In the genomic region with DNA sequence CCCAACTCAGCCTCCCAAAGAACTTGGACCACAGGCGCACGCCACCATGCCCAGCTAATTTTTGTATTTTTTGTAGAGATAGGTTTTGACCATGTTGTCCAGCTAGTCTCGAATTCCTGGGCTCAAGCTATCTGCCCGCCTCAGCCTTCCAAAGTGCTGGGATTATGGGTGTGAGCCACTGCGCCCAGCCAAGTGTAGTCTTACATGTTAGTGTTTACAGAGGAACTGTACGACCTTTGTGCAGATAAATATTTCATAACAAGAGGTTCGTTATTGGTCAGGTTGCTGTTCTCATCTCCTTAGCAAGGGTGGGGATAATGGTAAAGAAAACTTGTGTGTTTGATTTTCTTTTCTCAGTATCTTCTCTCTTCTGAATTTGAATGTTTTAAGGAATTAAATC, we compare ENCODE assay signal across 23 cellular contexts.
"Had no signal": no experiment of that assay in that cellular context is flagged by ENCODE, and none has a peak within 500 bp of the region (broad histone marks: within the 10 kb centered on the region; RNA-seq: fewer than 3 reads in every experiment).

No MANE protein-coding gene starts in this region.

- H3K27ac ChIP-seq: hepatocyte, left lung, lower lobe of right lung, right atrium auricular region, right lobe of liver, suprapubic skin, thoracic aorta, tibial artery, uterus had no signal

- H3K27ac Mint-ChIP-seq: natural killer cell; stimulated activated naive B cell treated with anti-CD40 and anti-IgM and Interleukin-4, amounts not matched to agents 10 μg/mL and 1 μg/mL and 100 μg/mL, for 72 hours; stimulated activated naive CD8-positive, alpha-beta T cell treated with anti-CD3 and anti-CD28 coated beads, Interleukin-15, Interleukin-2, amounts not matched to agents 100 ng/mL and 50 ng/mL, for 24 hours; type B pancreatic cell had no signal

- H3K9me3 ChIP-seq: left lung, lower lobe of right lung, ovary, right atrium auricular region, right lobe of liver, suprapubic skin, thoracic aorta, tibial artery, uterus had no signal

- H3K9me3 Mint-ChIP-seq: naive B cell; natural killer cell; stimulated activated naive B cell treated with anti-CD40 and anti-IgM and Interleukin-4, amounts not matched to agents 10 μg/mL and 1 μg/mL and 100 μg/mL, for 72 hours; stimulated activated naive CD8-positive, alpha-beta T cell treated with anti-CD3 and anti-CD28 coated beads, Interleukin-15, Interleukin-2, amounts not matched to agents 100 ng/mL and 50 ng/mL, for 24 hours; type B pancreatic cell had no signal

- H3K4me1 ChIP-seq: lower lobe of right lung, right lobe of liver had no signal

- H3K4me3 Mint-ChIP-seq: naive B cell; natural killer cell; stimulated activated naive B cell treated with anti-CD40 and anti-IgM and Interleukin-4, amounts not matched to agents 10 μg/mL and 1 μg/mL and 100 μg/mL, for 72 hours; stimulated activated naive CD8-positive, alpha-beta T cell treated with anti-CD3 and anti-CD28 coated beads, Interleukin-15, Interleukin-2, amounts not matched to agents 100 ng/mL and 50 ng/mL, for 24 hours; type B pancreatic cell had no signal

- H3K4me3 ChIP-seq: hepatocyte, left lung, lower lobe of right lung, ovary, right atrium auricular region, right lobe of liver, suprapubic skin, thoracic aorta, tibial artery, uterus had no signal

- DNase-seq: islet precursor cell; left lung; lower lobe of right lung; mammary epithelial cell; mesenchymal stem cell; naive B cell; natural killer cell; ovary; right lobe of liver; stimulated activated CD4-positive, alpha-beta T cell treated with anti-CD3 and anti-CD28 coated beads, Interleukin-12 subunit alpha, Interleukin-12 subunit beta, amount 100 ng/mL, for 4 hours; stimulated activated CD4-positive, alpha-beta T cell treated with anti-CD3 and anti-CD28 coated beads, Interleukin-15, amount 100 ng/mL, for 24 hours; stimulated activated CD4-positive, alpha-beta T cell treated with anti-CD3 and anti-CD28 coated beads, Interleukin-2, amount 100 ng/mL, for 24 hours; stimulated activated CD4-positive, alpha-beta T cell treated with anti-CD3 and anti-CD28 coated beads, Interleukin-4, amount 100 ng/mL, for 1 hour; stimulated activated naive B cell treated with anti-CD40 and anti-IgM and Interleukin-4, amounts not matched to agents 10 μg/mL and 1 μg/mL and 100 μg/mL, for 72 hours; tibial artery; uterus had no signal

- ATAC-seq: left lung; lower lobe of right lung; natural killer cell; stimulated activated naive B cell treated with anti-CD40 and anti-IgM and Interleukin-4, amounts not matched to agents 10 μg/mL and 1 μg/mL and 100 μg/mL, for 72 hours had no signal

- H3K36me3 ChIP-seq: ovary, uterus had no signal

- H3K27me3 ChIP-seq: hepatocyte, left lung, ovary, right atrium auricular region, right lobe of liver, suprapubic skin, tibial artery, uterus had no signal

- H3K4me1 Mint-ChIP-seq: stimulated activated naive B cell treated with anti-CD40 and anti-IgM and Interleukin-4, amounts not matched to agents 10 μg/mL and 1 μg/mL and 100 μg/mL, for 72 hours had no signal

- H3K27me3 Mint-ChIP-seq: naive B cell; progenitor cell of endocrine pancreas; stimulated activated naive B cell treated with anti-CD40 and anti-IgM and Interleukin-4, amounts not matched to agents 10 μg/mL and 1 μg/mL and 100 μg/mL, for 72 hours; stimulated activated naive CD8-positive, alpha-beta T cell treated with anti-CD3 and anti-CD28 coated beads, Interleukin-15, Interleukin-2, amounts not matched to agents 100 ng/mL and 50 ng/mL, for 24 hours; type B pancreatic cell had no signal
